In the genomic region with DNA sequence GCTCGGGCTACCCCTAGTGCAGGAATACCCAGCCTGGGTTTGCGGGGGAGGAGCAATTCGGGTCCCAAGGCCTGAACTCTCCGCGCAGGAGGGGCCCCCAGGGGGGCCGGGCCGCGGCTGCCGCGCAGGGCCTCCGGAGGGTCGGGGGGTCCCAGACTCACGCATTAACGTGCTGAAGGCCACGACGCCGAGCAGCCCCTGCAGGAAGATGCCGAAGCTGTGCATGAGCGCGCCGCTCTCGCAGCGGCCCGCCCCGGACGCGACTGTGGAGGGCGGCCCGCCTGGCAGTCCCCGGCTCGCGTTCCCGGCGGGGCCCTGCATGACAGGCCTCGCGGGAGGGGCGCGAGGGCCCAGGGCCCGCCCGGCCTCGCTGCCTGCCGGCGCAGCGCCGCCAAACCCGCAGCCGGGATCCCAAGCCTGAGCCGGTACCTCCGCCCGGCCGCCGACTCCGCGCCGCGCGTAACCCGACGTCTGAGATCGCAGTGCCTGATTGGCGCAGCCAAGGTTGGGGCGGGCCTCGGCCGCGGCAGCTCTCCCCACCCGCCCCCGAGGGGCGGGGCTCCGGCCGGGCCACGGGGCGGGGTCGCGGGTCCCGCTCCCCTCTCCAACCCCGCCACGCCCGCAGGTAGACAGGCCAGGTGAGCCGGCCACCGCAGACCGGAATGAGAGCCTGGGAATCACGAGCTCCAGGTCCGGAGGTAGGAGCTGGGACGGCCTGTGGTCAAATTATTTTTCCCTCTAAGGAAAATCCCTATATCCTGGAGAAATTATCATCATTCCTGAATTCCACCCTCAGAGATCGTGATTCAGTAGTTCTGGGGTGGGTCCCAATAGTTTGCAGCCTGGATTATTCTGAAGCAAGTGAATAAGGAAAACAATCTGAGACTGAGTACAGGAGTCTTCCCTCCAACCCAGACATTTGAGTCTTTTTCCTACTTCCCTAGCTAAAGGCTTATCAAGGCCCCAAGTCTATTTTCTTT, we compare ENCODE assay signal across 8 cellular contexts. TPM values are rescaled to one million over a fixed set of nuclear protein-coding genes. Genes with fewer than 3 reads are reported as not detected.
A peak's percentile ranks its signal among the peaks of the same experiment; 100 is the strongest.
DNase-seq lines count a peak whose midpoint lies in the region; ATAC-seq and FAIRE-seq lines count a peak whose summit lies in the region.

A gene (minus strand): TSS at position 419 of the 980 bp plus-strand sequence. CDS start 98 bp downstream, at position 321.

- H3K4me3 ChIP-seq in right cardiac atrium (ENCODE audit: low read length): peak within 1 kb of the TSS; percentile 85

- H3K9me3 ChIP-seq in right cardiac atrium (ENCODE audit: control insufficient read depth, low read length): no peaks in the 10 kb centered on the region

- H3K27me3 ChIP-seq in right cardiac atrium (ENCODE audit: control insufficient read depth, insufficient read depth): no peaks in the 10 kb centered on the region

- H3K27ac ChIP-seq in angular gyrus (ENCODE audit: low read depth, low read length): peak within 1 kb of the TSS; percentile 11
- peak within 1 kb of the TSS; percentile 45 for H3K27ac ChIP-seq in right cardiac atrium (ENCODE audit: low read length)

- DNase-seq in NCI-H1694 (lab: John Stamatoyannopoulos, UW): peak; percentile 2
- DNase-seq in right cardiac atrium: peak; percentile 91 to 97 (median 96)
- peak; percentile 88 for DNase-seq in putamen (ENCODE audit: low spot score)
- DNase-seq in urothelium cell line (ENCODE audit: low spot score): peak; percentile 98

- H3K4me1 ChIP-seq in right cardiac atrium (ENCODE audit: control insufficient read depth, insufficient read depth, low read length): peaks cover 7% of the 10 kb centered on the region

- intact Hi-C loops in T-helper 2 cell treated with Interferon-gamma antibody and Interleukin-4, amounts not matched to agents 100 ng/mL and 5 ng/mL, for 36 hours (cut with micrococcal nuclease): loop anchor here (2.0 to 5.0 kb wide), 4 partner anchors 85 to 360 kb away; a partner anchor contains a TSS
- intact Hi-C loops in right cardiac atrium (cut with DNase I): no loop called here

- no peak for FAIRE-seq in urothelium cell line (lab: Jason Lieb, UNC)

- under 1% methylated on average over 85 of the region's 85 CpGs for WGBS in right cardiac atrium

- ATAC-seq in GM18498 (IDR thresholded peaks at IDR 0.05; ENCODE audit: unreplicated experiment) (peak; percentile 96), HG02840 (IDR thresholded peaks at IDR 0.05; ENCODE audit: low FRiP score, unreplicated experiment) (peak; percentile 86), right cardiac atrium (peak; percentile 99)

RNA-seq across cellular contexts. Expression of the gene that starts here (rescaled TPM):
- 14.0 and 17.5 TPM in 2 replicates for total RNA-seq in T-helper 2 cell treated with Interferon-gamma antibody and Interleukin-4, amounts not matched to agents 100 ng/mL and 5 ng/mL, for 36 hours
- total RNA-seq in right cardiac atrium: 1 to 10 TPM; 6.6 to 9.3 (median 8.0) TPM
- polyA plus RNA-seq in right cardiac atrium: 4.3 TPM

Comparison
In these comparisons a context has a peak if more than half of its experiments do, and no peak if none do; other contexts are left out.
1. Peak in every context shown above with its lines: DNase-seq, ATAC-seq, H3K4me3 ChIP-seq and H3K27ac ChIP-seq.
2. DNase-seq: peak in every context shown above with its lines; median percentile 98 in urothelium cell line; 96 in right cardiac atrium; 88 in putamen; 2 in NCI-H1694.